In the genomic region with DNA sequence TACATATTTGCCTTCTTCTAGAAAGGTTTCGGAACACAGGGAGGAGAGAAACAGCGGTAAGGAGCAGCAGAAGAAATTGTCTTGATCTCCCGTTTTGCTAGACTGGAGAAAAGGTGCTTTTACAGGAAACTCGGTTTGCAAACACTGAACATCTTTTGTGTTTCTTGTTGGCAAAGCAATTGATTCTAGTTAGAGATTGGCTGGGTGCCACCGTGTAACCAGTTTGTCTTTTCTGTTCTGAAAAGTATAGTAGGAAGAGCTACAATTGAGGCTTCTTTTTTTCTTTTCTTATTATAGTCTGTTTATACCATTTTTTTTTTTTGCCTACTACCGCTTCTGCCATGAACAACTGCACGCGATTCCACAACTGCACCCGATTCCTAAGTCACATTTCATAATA, we compare ENCODE assay signal across 16 cellular contexts.
DNase-seq lines count a peak whose midpoint lies in the region; FAIRE-seq and TF ChIP-seq lines count a peak whose summit lies in the region.
"Had no signal": no experiment of that assay in that cellular context is flagged by ENCODE, and none has a peak within 500 bp of the region (broad histone marks: within the 10 kb centered on the region; RNA-seq: fewer than 3 reads in every experiment).

No MANE protein-coding gene starts in this region.

- H3K4me3 ChIP-seq in H1 (ENCODE audit: extremely low read depth in 1 of 4, insufficient read depth in 2 of 4, low read depth in 3 of 4, low read length in 4 of 4) (no peak overlapping the region), neuronal stem cell (ENCODE audit: low read length in 2 of 2) (no peak overlapping the region), colonic mucosa (no peak overlapping the region)
- H3K4me3 ChIP-seq: hepatocyte, skin epidermis, stomach had no signal

- H3K4ac ChIP-seq in H1 (replicated peaks; ENCODE audit: insufficient read length, low read depth, low read length) = no peak overlapping the region
- no peak overlapping the region for H3K4ac ChIP-seq in neuronal stem cell (ENCODE audit: low read length)

- intact Hi-C loops in colonic mucosa (cut with DNase I) = no loop called here

- H2BK15ac ChIP-seq in H1 (ENCODE audit: low read length) (no peak overlapping the region), neuronal stem cell (ENCODE audit: low read length) (no peak overlapping the region)

- H2AK5ac ChIP-seq in H1 (ENCODE audit: low read depth, low read length) = no peak overlapping the region
- H2AK5ac ChIP-seq in neuronal stem cell (ENCODE audit: low read depth, low read length) = no peak overlapping the region

- H2BK5ac ChIP-seq in H1 (ENCODE audit: low read depth, low read length) (no peak overlapping the region), neuronal stem cell (ENCODE audit: low read length) (no peak overlapping the region)

- no peaks in the 10 kb centered on the region for H3K79me2 ChIP-seq in H1 (ENCODE audit: control insufficient read depth in 1 of 2, insufficient read depth in 2 of 2, low read length in 2 of 2)
- H3K79me2 ChIP-seq: hepatocyte had no signal

- POLR2A ChIA-PET in H1 (lab: Charles Lee; ENCODE audit: partially characterized antibody) = interaction anchor here (1.5 kb wide), 1 partner anchor 10 kb away, joined by 3 read pairs; no protein-coding TSS in a partner anchor

- H4K5ac ChIP-seq in H1 (ENCODE audit: insufficient read length, low read depth, low read length) = no peak overlapping the region

- H2BK120ac ChIP-seq in H1 (replicated peaks; ENCODE audit: low read depth, low read length) = no peak overlapping the region
- no peak overlapping the region for H2BK120ac ChIP-seq in neuronal stem cell (ENCODE audit: low read depth, low read length)

- H3K4me2 ChIP-seq in H1 (ENCODE audit: insufficient read depth in 1 of 2, low read depth in 2 of 2, low read length in 2 of 2) = no peak overlapping the region
- H3K4me2 ChIP-seq in neuronal stem cell (ENCODE audit: insufficient read depth, low read length, poor library complexity, severe bottlenecking) = no peak overlapping the region
- H3K4me2 ChIP-seq: hepatocyte had no signal

- H3K18ac ChIP-seq in H1 (ENCODE audit: extremely low read depth, low read length) = no peak overlapping the region
- no peak overlapping the region for H3K18ac ChIP-seq in neuronal stem cell (ENCODE audit: low read length)

- no peaks in the 10 kb centered on the region for H3K36me3 ChIP-seq in H1 (ENCODE audit: control insufficient read depth in 2 of 4, insufficient read depth in 4 of 4, low read length in 3 of 4)
- no peaks in the 10 kb centered on the region for H3K36me3 ChIP-seq in neuronal stem cell (replicated peaks in 1 of 2; ENCODE audit: control insufficient read depth in 2 of 2, insufficient read depth in 2 of 2, low read length in 2 of 2)
- no peaks in the 10 kb centered on the region for H3K36me3 ChIP-seq in colonic mucosa
- H3K36me3 ChIP-seq: stomach had no signal

- no peaks in the 10 kb centered on the region for H3K4me1 ChIP-seq in H1 (replicated peaks in 1 of 4; ENCODE audit: control insufficient read depth in 3 of 4, insufficient read depth in 4 of 4, low read length in 3 of 4)
- H3K4me1 ChIP-seq in neuronal stem cell (ENCODE audit: control insufficient read depth in 2 of 2, insufficient read depth in 1 of 2, low read depth in 1 of 2, low read length in 2 of 2) = peaks cover 1 to 6% of the 10 kb centered on the region in 2 donors
- H3K4me1 ChIP-seq in colonic mucosa = no peaks in the 10 kb centered on the region
- H3K4me1 ChIP-seq: stomach had no signal

- no peak overlapping the region for H2BK20ac ChIP-seq in H1 (ENCODE audit: low read length)

- H4K8ac ChIP-seq in H1 (ENCODE audit: extremely low read depth, insufficient read depth, low read length) (no peak overlapping the region), neuronal stem cell (ENCODE audit: low read depth, low read length) (no peak overlapping the region)

- no peak for TF ChIP-seq EP300 in H1 (IDR thresholded peaks at IDR 0.05; ENCODE audit: borderline replicate concordance in 1 of 2, low read depth in 2 of 2, low read length in 2 of 2)

- H3K23ac ChIP-seq in H1 (ENCODE audit: insufficient read length) (no peak overlapping the region), neuronal stem cell (ENCODE audit: low read depth, low read length, poor library complexity) (no peak overlapping the region)

- WGBS in H1 (ENCODE audit: extremely low coverage in 1 of 2, insufficient coverage in 1 of 2, insufficient read length in 1 of 2, insufficient replicate concordance in 2 of 2, low coverage in 1 of 2, low lambda C conversion rate in 2 of 2, missing lambda C conversion rate in 1 of 2), 2 experiments = 80% methylated on average over 9 of the region's 9 CpGs; no CpG with 5 or more reads in 1 of the 2 experiments
- 100% methylated on average over 1 of the region's 9 CpGs; no CpG with 5 or more reads in 1 of the 2 donors for WGBS in neuronal stem cell (ENCODE audit: extremely low coverage in 2 of 2, insufficient read length in 2 of 2, insufficient replicate concordance in 1 of 2), 2 donors

- TF ChIP-seq POLR2A in H1 (IDR thresholded peaks at IDR 0.05; ENCODE audit: control extremely low read depth in 1 of 2, low read depth in 2 of 2, low read length in 2 of 2) = no peak

- H3K27me3 ChIP-seq in H1 (replicated peaks in 1 of 4; ENCODE audit: control insufficient read depth in 3 of 4, extremely low read depth in 1 of 4, insufficient read depth in 3 of 4, low read length in 3 of 4) = no peaks in the 10 kb centered on the region
- H3K27me3 ChIP-seq in neuronal stem cell (ENCODE audit: control insufficient read depth in 3 of 3, insufficient read depth in 3 of 3, low read depth in 1 of 3, low read length in 3 of 3) = no peaks in the 10 kb centered on the region
- no peaks in the 10 kb centered on the region for H3K27me3 ChIP-seq in colonic mucosa
- H3K27me3 ChIP-seq: hepatocyte, stomach had no signal

- no peak overlapping the region for H3K56ac ChIP-seq in H1 (replicated peaks; ENCODE audit: insufficient read length, low read depth, low read length)

- H3K23me2 ChIP-seq in H1 (ENCODE audit: low read depth, low read length) = no peaks in the 10 kb centered on the region

- no peak overlapping the region for H4K91ac ChIP-seq in H1 (replicated peaks; ENCODE audit: insufficient read length, low read length)
- H4K91ac ChIP-seq in neuronal stem cell (ENCODE audit: low read depth, low read length, poor library complexity) = no peak overlapping the region

- H3K9me3 ChIP-seq in H1 (ENCODE audit: insufficient read depth in 2 of 2, low read depth in 1 of 2, low read length in 1 of 2) (no peaks in the 10 kb centered on the region), neuronal stem cell (replicated peaks in 1 of 2; ENCODE audit: control insufficient read depth in 2 of 2, insufficient read depth in 1 of 2, low read depth in 1 of 2, low read length in 2 of 2) (no peaks in the 10 kb centered on the region), colonic mucosa (no peaks in the 10 kb centered on the region)
- H3K9me3 ChIP-seq: stomach had no signal

- H2BK12ac ChIP-seq in H1 (ENCODE audit: low read depth, low read length) (no peak overlapping the region), neuronal stem cell (ENCODE audit: low read length) (no peak overlapping the region)

- no peak overlapping the region for H3K27ac ChIP-seq in H1 (ENCODE audit: low read depth, low read length)
- H3K27ac ChIP-seq in neuronal stem cell (replicated peaks; ENCODE audit: low read length) = no peak overlapping the region
- no peak overlapping the region for H3K27ac ChIP-seq in colonic mucosa
- H3K27ac ChIP-seq: hepatocyte, stomach had no signal

- in situ Hi-C loops in G401 (cut with HindIII; ENCODE audit: low sequenced_read_pairs) = no loop called here

- H3K79me1 ChIP-seq in H1 (ENCODE audit: low read depth, low read length) (no peaks in the 10 kb centered on the region), neuronal stem cell (ENCODE audit: low read depth, low read length) (no peaks in the 10 kb centered on the region)

- FAIRE-seq in H1 (lab: Jason Lieb, UNC) = no peak

- H2AFZ ChIP-seq in H1 (ENCODE audit: low read length) (peak overlapping the region; percentile 46), neuronal stem cell (ENCODE audit: low read length) (peak overlapping the region; percentile 75)
- H2AFZ ChIP-seq: hepatocyte had no signal

- TF ChIP-seq CTCF in H1 (IDR thresholded peaks at IDR 0.05; ENCODE audit: control extremely low read depth in 1 of 3, insufficient read depth in 1 of 3, low read depth in 1 of 3, low read length in 3 of 3) (no peak), colonic mucosa (IDR thresholded peaks at IDR 0.05) (no peak)

- CTCF ChIA-PET in H1 (lab: Charles Lee; ENCODE audit: partially characterized antibody) = interaction anchor here (0.6 to 1.5 kb wide), 6 partner anchors 9 to 443 kb away, joined by 3 to 5 read pairs (median 3); no protein-coding TSS in a partner anchor

- TF ChIP-seq RAD21 in H1 (IDR thresholded peaks at IDR 0.05 in 1 of 2, conservative IDR thresholded peaks at IDR 0.05 in 1 of 2; ENCODE audit: low read depth in 2 of 2, low read length in 2 of 2) = no peak

- H4K20me1 ChIP-seq in H1 (replicated peaks in 1 of 2; ENCODE audit: control insufficient read depth in 1 of 2, insufficient read depth in 2 of 2, low read length in 2 of 2) = no peaks in the 10 kb centered on the region

- H3K14ac ChIP-seq in H1 (ENCODE audit: insufficient read length) (no peak overlapping the region), neuronal stem cell (ENCODE audit: low read length) (no peak overlapping the region)

- H3K9ac ChIP-seq in H1 (replicated peaks in 1 of 4; ENCODE audit: extremely low read depth in 1 of 4, low read depth in 3 of 4, low read length in 3 of 4) (no peak overlapping the region), neuronal stem cell (ENCODE audit: low read depth, low read length, poor library complexity) (no peak overlapping the region), colonic mucosa (ENCODE audit: low read depth in 2 of 2, low read length in 2 of 2) (no peak overlapping the region)

- DNase-seq in G401 (ENCODE audit: low spot score) (peak; percentile 8), NCI-H2029 treated with DMSO at 0.1 percent for 48 hours (lab: John Stamatoyannopoulos, UW) (peak; percentile 63), H1 (ENCODE audit: low read depth in 1 of 2, low spot score in 2 of 2) (no peak), neuronal stem cell (ENCODE audit: low spot score) (no peak), cerebellar nuclear complex (lab: John Stamatoyannopoulos, UW) (no peak), colonic mucosa (no peak), GM03348 (ENCODE audit: low spot score) (no peak), SIG-M5 treated with dmso at 0.1 percent for 504 hours (lab: John Stamatoyannopoulos, UW; ENCODE audit: unreplicated experiment) (no peak)
- DNase-seq: activated naive CD4-positive, alpha-beta T cell treated with anti-CD3 and anti-CD28 coated beads, Interleukin-2, amount 10 ng/mL, durations not matched to agents 7 days and 5 days; CD4-positive, CD25-positive, alpha-beta regulatory T cell; central memory CD4-positive, alpha-beta T cell; H9; NCI-H2107; stomach had no signal

TF ChIP-seq in H1, 55 proteins besides CTCF, POLR2A, EP300 and RAD21 (continues in another document):
- TF ChIP-seq BACH1 (IDR thresholded peaks at IDR 0.05; ENCODE audit: low read length) (no peak), BRCA1 (IDR thresholded peaks at IDR 0.05; ENCODE audit: low read depth, low read length) (no peak)

Comparison
In these comparisons a context has a peak if more than half of its experiments do, and no peak if none do; other contexts are left out.
1. DNase-seq: peak in G401 (single experiment) and NCI-H2029 treated with DMSO at 0.1 percent for 48 hours (single experiment); none in H1 (0 of 2), neuronal stem cell (single experiment), cerebellar nuclear complex (0 of 2), colonic mucosa (single experiment), GM03348 (single experiment) and SIG-M5 treated with dmso at 0.1 percent for 504 hours (single experiment).